Comparison of ENCODE assay signal across 21 cellular contexts in genomic region chr6:154954352-154954751, GRCh38. TPM values are rescaled to one million over a fixed set of nuclear protein-coding genes. Genes with fewer than 3 reads are reported as not detected.
DNase-seq lines count a peak whose midpoint lies in the region; ATAC-seq and TF ChIP-seq lines count a peak whose summit lies in the region.
"Had no signal": no experiment of that assay in that cellular context is flagged by ENCODE, and none has a peak within 500 bp of the region (broad histone marks: within the 10 kb centered on the region; RNA-seq: fewer than 3 reads in every experiment).

No MANE protein-coding gene starts in this region.

- H3K9me3 Mint-ChIP-seq in effector memory CD8-positive, alpha-beta T cell, result no peaks in the 10 kb centered on the region
- H3K9me3 Mint-ChIP-seq: CD14-positive monocyte, HFFc6 had no signal

- TF ChIP-seq CTCF in fibroblast of villous mesenchyme (IDR thresholded peaks at IDR 0.05; ENCODE audit: insufficient read depth, low read depth, low read length), result no peak
- no peak for TF ChIP-seq CTCF in smooth muscle cell (IDR thresholded peaks at IDR 0.05; ENCODE audit: borderline replicate concordance, insufficient read depth, poor library complexity, severe bottlenecking)
- TF ChIP-seq CTCF in transverse colon (IDR thresholded peaks at IDR 0.05), result no peak

- TF ChIP-seq POLR2A in transverse colon (IDR thresholded peaks at IDR 0.05), result no peak

- H3F3A ChIP-seq in smooth muscle cell (ENCODE audit: low read depth), result no peaks in the 10 kb centered on the region

- 28% methylated on average over 4 of the region's 4 CpGs for WGBS in smooth muscle cell (ENCODE audit: low lambda C conversion rate)
- WGBS in transverse colon (ENCODE audit: low coverage in 1 of 2), 2 donors, result 89% methylated on average over 4 of the region's 4 CpGs; no CpG with 5 or more reads in 1 of the 2 donors

- H2AFZ ChIP-seq in smooth muscle cell (ENCODE audit: low read depth), result no peak overlapping the region

- no peaks in the 10 kb centered on the region for H4K20me1 ChIP-seq in BLaER1
- H4K20me1 ChIP-seq in smooth muscle cell (ENCODE audit: low read depth), result no peaks in the 10 kb centered on the region

- H3K79me2 ChIP-seq in smooth muscle cell (ENCODE audit: low read depth), result no peaks in the 10 kb centered on the region

- peak overlapping the region; percentile 57; the same call in 1 of the 2 replicates for H3K4me2 ChIP-seq in BLaER1
- H3K4me2 ChIP-seq in smooth muscle cell, result peak overlapping the region; percentile 41

- H3K4me1 Mint-ChIP-seq in effector memory CD8-positive, alpha-beta T cell (ENCODE audit: low read depth in 2 of 2), result peaks cover 31 to 32% of the 10 kb centered on the region in 2 donors

- peak overlapping the region; percentile 88; the same call in 1 of the 2 replicates for H3K27ac ChIP-seq in BLaER1
- peak overlapping the region; percentile 60 for H3K27ac ChIP-seq in smooth muscle cell (ENCODE audit: low read depth)
- no peak overlapping the region for H3K27ac ChIP-seq in transverse colon
- H3K27ac ChIP-seq: HL-60, Peyer's patch had no signal

- no peaks in the 10 kb centered on the region for H3K27me3 Mint-ChIP-seq in effector memory CD8-positive, alpha-beta T cell

- H3K9me3 ChIP-seq in BLaER1 (peaks cover 4% of the 10 kb centered on the region; the same call in 1 of the 2 replicates), smooth muscle cell (replicated peaks; ENCODE audit: low read depth) (no peaks in the 10 kb centered on the region), transverse colon (no peaks in the 10 kb centered on the region)
- H3K9me3 ChIP-seq: Peyer's patch had no signal

- H3K4me3 ChIP-seq in BLaER1 (no peak overlapping the region), fibroblast of villous mesenchyme (ENCODE audit: low read depth, low read length) (no peak overlapping the region), smooth muscle cell (no peak overlapping the region), transverse colon (no peak overlapping the region)
- H3K4me3 ChIP-seq: K562, Peyer's patch had no signal

- peaks cover 3% of the 10 kb centered on the region for H3K36me3 Mint-ChIP-seq in effector memory CD8-positive, alpha-beta T cell (ENCODE audit: insufficient read depth)

- H3K27ac Mint-ChIP-seq in effector memory CD8-positive, alpha-beta T cell, result no peak overlapping the region
- H3K27ac Mint-ChIP-seq: HFFc6 had no signal

- no peak for TF ChIP-seq EP300 in transverse colon (IDR thresholded peaks at IDR 0.05; ENCODE audit: low read depth)

- intact Hi-C loops in transverse colon (cut with DNase I; ENCODE audit: low total_unique reads), result no loop called here

- ATAC-seq in SK-N-SH treated with all-trans-retinoic acid at 6 μM for 48 hours, result no peak
- no peak for ATAC-seq in HG03342 (IDR thresholded peaks at IDR 0.05; ENCODE audit: unreplicated experiment)
- ATAC-seq in effector memory CD8-positive, alpha-beta T cell (replicated peaks), result no peak
- ATAC-seq: HepG2, K562 had no signal

- peak; percentile 47 for DNase-seq in fibroblast of villous mesenchyme (ENCODE audit: low read depth)
- no peak for DNase-seq in smooth muscle cell (lab: John Stamatoyannopoulos, UW; ENCODE audit: unreplicated experiment)
- no peak for DNase-seq in transverse colon
- DNase-seq in effector memory CD8-positive, alpha-beta T cell, result no peak
- DNase-seq: AML-193, HFFc6, NCI-H1092, NCI-H1436 treated with DMSO at 0.1 percent for 48 hours, NCI-H2081, NCI-H2171, NCI-H345, NCI-H524, NCI-H774 had no signal

- H3K4me1 ChIP-seq in BLaER1 (peaks cover 55% of the 10 kb centered on the region), smooth muscle cell (ENCODE audit: low read depth) (no peaks in the 10 kb centered on the region), transverse colon (no peaks in the 10 kb centered on the region)

- no peak overlapping the region for H3K4me3 Mint-ChIP-seq in effector memory CD8-positive, alpha-beta T cell
- H3K4me3 Mint-ChIP-seq: CD14-positive monocyte, HFFc6 had no signal

- peaks cover 4% of the 10 kb centered on the region; the same call in 1 of the 2 replicates for H3K36me3 ChIP-seq in BLaER1
- H3K36me3 ChIP-seq in smooth muscle cell (ENCODE audit: low read depth), result no peaks in the 10 kb centered on the region
- peaks cover 0 to 3% (median 0%) of the 10 kb centered on the region in 4 donors for H3K36me3 ChIP-seq in transverse colon
- H3K36me3 ChIP-seq: Peyer's patch had no signal

- H3K27me3 ChIP-seq in BLaER1 (no peaks in the 10 kb centered on the region), smooth muscle cell (ENCODE audit: low read depth) (no peaks in the 10 kb centered on the region), transverse colon (no peaks in the 10 kb centered on the region)
- H3K27me3 ChIP-seq: Peyer's patch had no signal

- in situ Hi-C loops in transverse colon (cut with MboI; ENCODE audit: low pct_ligation_motif_present in 1 of 4, low pct_unique_long_range_greater_than_20kb in 1 of 4, low sequenced_read_pairs in 3 of 4), result no loop called here

- no peak overlapping the region for H3K9ac ChIP-seq in BLaER1
- no peak overlapping the region for H3K9ac ChIP-seq in smooth muscle cell (ENCODE audit: low read depth)

TF ChIP-seq in SK-N-SH treated with all-trans-retinoic acid at 6 μM for 48 hours, 23 proteins besides CTCF, POLR2A, EP300 and RAD21:
- TF ChIP-seq TCF4 (CRISPR knock-in tag; IDR thresholded peaks at IDR 0.05; ENCODE audit: borderline replicate concordance) (peak; percentile 50; the same call in 1 of the 2 replicates), TOX (CRISPR knock-in tag; IDR thresholded peaks at IDR 0.05; ENCODE audit: borderline replicate concordance) (no peak)
TF ChIP-seq in SK-N-SH treated with all-trans-retinoic acid at 6 μM for 48 hours: peak in this region for 1.

RNA-seq across cellular contexts. Expression of gene TIAM2, which starts 40.8 kb away (rescaled TPM):
- total RNA-seq in fibroblast of villous mesenchyme (7.7 and 8.6 TPM in 2 replicates), smooth muscle cell (24.9 and 36.9 TPM in 2 replicates), transverse colon (10 to 100 TPM in 1 of 4 donors, 1 to 10 TPM in 3; 4.2 to 12.7 (median 7.5) TPM)
- 11.3 and 13.1 TPM in 2 replicates for polyA plus RNA-seq in smooth muscle cell

Comparison
In these comparisons a context has a peak if more than half of its experiments do, and no peak if none do; other contexts are left out.
1. H3K27ac ChIP-seq: peak in BLaER1 (single experiment) and smooth muscle cell (single experiment); none in transverse colon (0 of 4).